In genomic region chr6:72811971-72812421, GRCh38 we compare ENCODE assay signal across 19 cellular contexts.
A peak's percentile ranks its signal among the peaks of the same experiment; 100 is the strongest.
DNase-seq lines count a peak whose midpoint lies in the region; ATAC-seq, FAIRE-seq and TF ChIP-seq lines count a peak whose summit lies in the region.
"Had no signal": no experiment of that assay in that cellular context is flagged by ENCODE, and none has a peak within 500 bp of the region (broad histone marks: within the 10 kb centered on the region; RNA-seq: fewer than 3 reads in every experiment).

No MANE protein-coding gene starts in this region.

- no peaks in the 10 kb centered on the region for H3K9me3 ChIP-seq in H1 (ENCODE audit: insufficient read depth in 2 of 2, low read depth in 1 of 2, low read length in 1 of 2)

- no peak overlapping the region for H3K14ac ChIP-seq in H1 (ENCODE audit: insufficient read length)

- no peak for TF ChIP-seq CTCF in H1 (IDR thresholded peaks at IDR 0.05; ENCODE audit: control extremely low read depth in 1 of 3, insufficient read depth in 1 of 3, low read depth in 1 of 3, low read length in 3 of 3)

- no peak overlapping the region for H4K91ac ChIP-seq in H1 (replicated peaks; ENCODE audit: insufficient read length, low read length)

- no peak overlapping the region for H3K9ac ChIP-seq in H1 (replicated peaks in 1 of 4; ENCODE audit: extremely low read depth in 1 of 4, low read depth in 3 of 4, low read length in 3 of 4)

- no peaks in the 10 kb centered on the region for H3K27me3 ChIP-seq in H1 (replicated peaks in 1 of 4; ENCODE audit: control insufficient read depth in 3 of 4, extremely low read depth in 1 of 4, insufficient read depth in 3 of 4, low read length in 3 of 4)

- H3K56ac ChIP-seq in H1 (replicated peaks; ENCODE audit: insufficient read length, low read depth, low read length): no peak overlapping the region

- H3K23me2 ChIP-seq in H1 (ENCODE audit: low read depth, low read length): no peaks in the 10 kb centered on the region

- no peak for TF ChIP-seq RAD21 in H1 (IDR thresholded peaks at IDR 0.05 in 1 of 2, conservative IDR thresholded peaks at IDR 0.05 in 1 of 2; ENCODE audit: low read depth in 2 of 2, low read length in 2 of 2)

- H3K9me3 Mint-ChIP-seq in memory B cell: peaks cover 1% of the 10 kb centered on the region
- no peaks in the 10 kb centered on the region for H3K9me3 Mint-ChIP-seq in stimulated activated memory B cell treated with anti-CD40 and anti-IgM and Interleukin-4, amounts not matched to agents 10 μg/mL and 1 μg/mL and 100 μg/mL, for 72 hours

- TF ChIP-seq POLR2A in H1 (IDR thresholded peaks at IDR 0.05; ENCODE audit: control extremely low read depth in 1 of 2, low read depth in 2 of 2, low read length in 2 of 2): no peak

- CTCF ChIA-PET in H1 (lab: Charles Lee; ENCODE audit: partially characterized antibody): no interaction called here

- H2BK20ac ChIP-seq in H1 (ENCODE audit: low read length): no peak overlapping the region

- H3K79me1 ChIP-seq in H1 (ENCODE audit: low read depth, low read length): no peaks in the 10 kb centered on the region

- no peak overlapping the region for H3K4me3 ChIP-seq in H1 (ENCODE audit: extremely low read depth in 1 of 4, insufficient read depth in 2 of 4, low read depth in 3 of 4, low read length in 4 of 4)
- H3K4me3 ChIP-seq: lung had no signal

- peak overlapping the region; percentile 19 for H3K27ac Mint-ChIP-seq in memory B cell
- no peak overlapping the region for H3K27ac Mint-ChIP-seq in stimulated activated memory B cell treated with anti-CD40 and anti-IgM and Interleukin-4, amounts not matched to agents 10 μg/mL and 1 μg/mL and 100 μg/mL, for 72 hours
- H3K27ac Mint-ChIP-seq: activated naive CD8-positive, alpha-beta T cell had no signal

- peak overlapping the region in 1 of 2 experiments; percentile 16; a peak in 1 of 4 replicates for H3K4me2 ChIP-seq in H1 (ENCODE audit: insufficient read depth in 1 of 2, low read depth in 2 of 2, low read length in 2 of 2)

- H2AFZ ChIP-seq in H1 (ENCODE audit: low read length): 0 out of 2 replicates have a peak overlapping the region, but pooled peaks have one; percentile 67

- no peak overlapping the region for H4K8ac ChIP-seq in H1 (ENCODE audit: extremely low read depth, insufficient read depth, low read length)

- POLR2A ChIA-PET in H1 (lab: Charles Lee; ENCODE audit: partially characterized antibody): no interaction called here

- H2AK5ac ChIP-seq in H1 (ENCODE audit: low read depth, low read length): no peak overlapping the region

- H2BK12ac ChIP-seq in H1 (ENCODE audit: low read depth, low read length): peak overlapping the region; percentile 27; the same call in 1 of the 2 replicates

- H2BK5ac ChIP-seq in H1 (ENCODE audit: low read depth, low read length): no peak overlapping the region

- no peak overlapping the region for H2BK120ac ChIP-seq in H1 (replicated peaks; ENCODE audit: low read depth, low read length)

- no peaks in the 10 kb centered on the region for H4K20me1 ChIP-seq in H1 (replicated peaks in 1 of 2; ENCODE audit: control insufficient read depth in 1 of 2, insufficient read depth in 2 of 2, low read length in 2 of 2)

- 62% methylated on average over 6 of the region's 6 CpGs; no CpG with 5 or more reads in 1 of the 2 experiments for WGBS in H1 (ENCODE audit: extremely low coverage in 1 of 2, insufficient coverage in 1 of 2, insufficient read length in 1 of 2, insufficient replicate concordance in 2 of 2, low coverage in 1 of 2, low lambda C conversion rate in 2 of 2, missing lambda C conversion rate in 1 of 2), 2 experiments

- H3K27ac ChIP-seq in H1 (ENCODE audit: low read depth, low read length): no peak overlapping the region
- H3K27ac ChIP-seq: VCaP had no signal

- peak; percentile 90 for FAIRE-seq in H1 (lab: Jason Lieb, UNC)
- FAIRE-seq: HepG2 had no signal

- no peak overlapping the region for H3K18ac ChIP-seq in H1 (ENCODE audit: extremely low read depth, low read length)

- H3K79me2 ChIP-seq in H1 (ENCODE audit: control insufficient read depth in 1 of 2, insufficient read depth in 2 of 2, low read length in 2 of 2): no peaks in the 10 kb centered on the region

- DNase-seq in Daoy (ENCODE audit: low read depth) (peak; percentile 84), LHCN-M2 (ENCODE audit: low read depth) (peak; percentile 76), H1 (ENCODE audit: low read depth in 1 of 2, low spot score in 2 of 2) (no peak), memory B cell (ENCODE audit: low spot score in 2 of 2) (no peak), NCI-H1048 (lab: John Stamatoyannopoulos, UW) (no peak), hepatic stellate cell (ENCODE audit: low spot score) (no peak)
- no peak for DNase-seq in activated CD4-positive, alpha-beta T cell treated with anti-CD3 and anti-CD28 coated beads for 48 hours
- DNase-seq: AML-193; DMS79; NCI-H1436 treated with DMSO at 0.1 percent for 48 hours; NCI-H774; SIG-M5; stimulated activated CD4-positive, alpha-beta T cell treated with anti-CD3 and anti-CD28 coated beads, Interleukin-4, amount 100 ng/mL, for 4 hours; stimulated activated naive CD4-positive, alpha-beta T cell treated with Interleukin-2 at 50 U/mL for 16 hours had no signal

- H3K4ac ChIP-seq in H1 (replicated peaks; ENCODE audit: insufficient read length, low read depth, low read length): no peak overlapping the region

- ATAC-seq in memory B cell (ENCODE audit: low read depth): no peak
- ATAC-seq in stimulated activated memory B cell treated with anti-CD40 and anti-IgM and Interleukin-4, amounts not matched to agents 10 μg/mL and 1 μg/mL and 100 μg/mL, for 72 hours: no peak
- ATAC-seq: HepG2 had no signal

- H3K4me3 Mint-ChIP-seq in memory B cell: no peak overlapping the region
- H3K4me3 Mint-ChIP-seq in stimulated activated memory B cell treated with anti-CD40 and anti-IgM and Interleukin-4, amounts not matched to agents 10 μg/mL and 1 μg/mL and 100 μg/mL, for 72 hours: no peak overlapping the region
- H3K4me3 Mint-ChIP-seq: activated naive CD8-positive, alpha-beta T cell had no signal

- H3K23ac ChIP-seq in H1 (ENCODE audit: insufficient read length): no peak overlapping the region

- no peaks in the 10 kb centered on the region for H3K36me3 ChIP-seq in H1 (ENCODE audit: control insufficient read depth in 2 of 4, insufficient read depth in 4 of 4, low read length in 3 of 4)

- no peak overlapping the region for H4K5ac ChIP-seq in H1 (ENCODE audit: insufficient read length, low read depth, low read length)

- peaks cover 6% of the 10 kb centered on the region for H3K4me1 Mint-ChIP-seq in memory B cell
- H3K4me1 Mint-ChIP-seq in stimulated activated memory B cell treated with anti-CD40 and anti-IgM and Interleukin-4, amounts not matched to agents 10 μg/mL and 1 μg/mL and 100 μg/mL, for 72 hours: peaks cover 6% of the 10 kb centered on the region

- TF ChIP-seq EP300 in H1 (IDR thresholded peaks at IDR 0.05; ENCODE audit: borderline replicate concordance in 1 of 2, low read depth in 2 of 2, low read length in 2 of 2): no peak

- peaks cover 5 to 8% (median 5%) of the 10 kb centered on the region in 4 experiments for H3K4me1 ChIP-seq in H1 (replicated peaks in 1 of 4; ENCODE audit: control insufficient read depth in 3 of 4, insufficient read depth in 4 of 4, low read length in 3 of 4)

- no peaks in the 10 kb centered on the region for H3K27me3 Mint-ChIP-seq in memory B cell
- no peaks in the 10 kb centered on the region for H3K27me3 Mint-ChIP-seq in stimulated activated memory B cell treated with anti-CD40 and anti-IgM and Interleukin-4, amounts not matched to agents 10 μg/mL and 1 μg/mL and 100 μg/mL, for 72 hours
- H3K27me3 Mint-ChIP-seq: activated naive CD8-positive, alpha-beta T cell had no signal

- peaks cover 5% of the 10 kb centered on the region for H3K36me3 Mint-ChIP-seq in memory B cell
- H3K36me3 Mint-ChIP-seq in stimulated activated memory B cell treated with anti-CD40 and anti-IgM and Interleukin-4, amounts not matched to agents 10 μg/mL and 1 μg/mL and 100 μg/mL, for 72 hours: no peaks in the 10 kb centered on the region
- H3K36me3 Mint-ChIP-seq: activated naive CD8-positive, alpha-beta T cell had no signal

- no peak overlapping the region for H2BK15ac ChIP-seq in H1 (ENCODE audit: low read length)

TF ChIP-seq in H1, 55 proteins besides CTCF, POLR2A, EP300 and RAD21:
- TF ChIP-seq TEAD4 (IDR thresholded peaks at IDR 0.05; ENCODE audit: low read depth, low read length) (peak; percentile 83), SP4 (IDR thresholded peaks at IDR 0.05; ENCODE audit: low read length) (no peak), RXRA (IDR thresholded peaks at IDR 0.05; ENCODE audit: insufficient read depth, low read depth, low read length) (no peak)
TF ChIP-seq in H1: peak in this region for 1.

Comparison
In these comparisons a context has a peak if more than half of its experiments do, and no peak if none do; other contexts are left out.
1. DNase-seq: peak in Daoy (single experiment) and LHCN-M2 (single experiment); none in H1 (0 of 2), memory B cell (0 of 2), NCI-H1048 (single experiment), activated CD4-positive, alpha-beta T cell treated with anti-CD3 and anti-CD28 coated beads for 48 hours (single experiment) and hepatic stellate cell (single experiment).